In the genomic region with DNA sequence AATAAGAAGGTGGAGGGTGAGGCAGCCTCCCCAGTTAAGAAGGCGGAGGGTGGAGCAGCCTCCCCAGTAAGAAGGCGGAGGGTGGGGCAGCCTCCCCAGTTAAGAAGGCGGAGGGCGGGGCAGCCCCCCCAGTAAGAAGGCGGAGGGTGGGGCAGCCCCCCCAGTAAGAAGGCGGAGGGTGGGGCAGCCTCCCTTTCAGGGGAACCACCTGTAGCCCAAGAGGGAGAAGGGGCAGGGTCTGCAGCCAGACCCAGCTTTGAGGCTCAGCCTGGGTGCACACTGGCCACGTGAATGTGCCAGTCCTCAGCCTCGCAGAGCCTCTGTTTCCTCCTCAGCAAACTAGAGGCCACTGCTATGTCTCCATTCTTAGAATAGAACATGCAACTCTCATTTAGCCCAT, we compare ENCODE assay signal across 23 cellular contexts. TPM values are rescaled to one million over a fixed set of nuclear protein-coding genes. Genes with fewer than 3 reads are reported as not detected.
"Had no signal": no experiment of that assay in that cellular context is flagged by ENCODE, and none has a peak within 500 bp of the region (broad histone marks: within the 10 kb centered on the region; RNA-seq: fewer than 3 reads in every experiment).

No MANE protein-coding gene starts in this region.

- ATAC-seq: activated T-cell treated with anti-CD3 and anti-CD28 coated beads, Interleukin-2, amount 50 U/mL, for 72 hours; left colon had no signal

- H3K36me3 ChIP-seq: brain microvascular endothelial cell had no signal

- DNase-seq: activated CD4-positive, alpha-beta T cell treated with anti-CD3 and anti-CD28 coated beads for 1 hour; activated CD4-positive, alpha-beta T cell treated with anti-CD3 and anti-CD28 coated beads, Interleukin-2, amount 50 U/mL, for 48 hours; activated naive CD4-positive, alpha-beta T cell; activated T-cell treated with anti-CD3 and anti-CD28 coated beads, Interleukin-2, amount 50 U/mL, for 72 hours; anterior cingulate cortex; brain microvascular endothelial cell; cerebellar nuclear complex; dermis blood vessel endothelial cell; immature natural killer cell; mammary epithelial cell; naive B cell; stimulated activated CD4-positive, alpha-beta T cell treated with anti-CD3 and anti-CD28 coated beads, Interleukin-15, amount 100 ng/mL, for 24 hours; stimulated activated CD4-positive, alpha-beta T cell treated with anti-CD3 and anti-CD28 coated beads, Interleukin-4, amount 100 ng/mL, for 24 hours; stimulated activated naive CD4-positive, alpha-beta T cell treated with Interleukin-2 at 50 U/mL for 16 hours; substantia nigra had no signal

- H3K4me1 Mint-ChIP-seq: immature natural killer cell, naive B cell had no signal

- H3K27ac ChIP-seq: brain microvascular endothelial cell, VCaP had no signal

- H3K27ac Mint-ChIP-seq: activated T-cell treated with anti-CD3 and anti-CD28 coated beads, Interleukin-2, amount 50 U/mL, for 72 hours; immature natural killer cell; naive B cell; type B pancreatic cell had no signal

- H3K4me3 Mint-ChIP-seq: activated T-cell treated with anti-CD3 and anti-CD28 coated beads, Interleukin-2, amount 50 U/mL, for 72 hours; immature natural killer cell; naive B cell; type B pancreatic cell had no signal

- H3K9me3 Mint-ChIP-seq: activated T-cell treated with anti-CD3 and anti-CD28 coated beads, Interleukin-2, amount 50 U/mL, for 72 hours; immature natural killer cell; type B pancreatic cell had no signal

- H3K36me3 Mint-ChIP-seq: immature natural killer cell, naive B cell, type B pancreatic cell had no signal

- H3K27me3 ChIP-seq: brain microvascular endothelial cell had no signal

RNA-seq across cellular contexts. Expression of gene HMX1, which starts 52.6 kb away (rescaled TPM):
- total RNA-seq: activated T-cell treated with anti-CD3 and anti-CD28 coated beads, Interleukin-2, amount 50 U/mL, for 72 hours; dermis blood vessel endothelial cell; epithelial cell of proximal tubule; frontal cortex; left colon; mammary epithelial cell; mononuclear cell; skeletal muscle tissue; T-helper 1 cell treated with Interleukin-12 subunit alpha and Interleukin-12 subunit beta and Interleukin-4 antibody, amounts not matched to agents 30 ng/mL and 1 ng/mL, for 36 hours had no signal
- polyA plus RNA-seq: immature natural killer cell, mammary epithelial cell had no signal
